12 cellular contexts compared by ENCODE assay signal in genomic region chr6:84525907-84526306, GRCh38.
DNase-seq lines count a peak whose midpoint lies in the region; ATAC-seq and TF ChIP-seq lines count a peak whose summit lies in the region.
"Had no signal": no experiment of that assay in that cellular context is flagged by ENCODE, and none has a peak within 500 bp of the region (broad histone marks: within the 10 kb centered on the region; RNA-seq: fewer than 3 reads in every experiment).

No MANE protein-coding gene starts in this region.

- DNase-seq in Right ventricle myocardium superior, result no peak
- no peak for DNase-seq in cardiac septum (ENCODE audit: low spot score)
- DNase-seq in WERI-Rb-1, result no peak
- DNase-seq in left ventricle myocardium superior, result no peak
- DNase-seq in stimulated activated effector memory CD8-positive, alpha-beta T cell treated with anti-CD3 and anti-CD28 coated beads, Interleukin-12 subunit alpha, Interleukin-12 subunit beta, amount 100 ng/mL, for 72 hours (ENCODE audit: low spot score in 2 of 2), result no peak
- DNase-seq in stimulated activated CD4-positive, alpha-beta T cell treated with anti-CD3 and anti-CD28 coated beads, Interleukin-15, amount 100 ng/mL, for 24 hours, result no peak
- DNase-seq in T-cell, result no peak
- DNase-seq: ACHN; CD4-positive, CD25-positive, alpha-beta regulatory T cell had no signal

- no peak overlapping the region for H3K4me3 Mint-ChIP-seq in stimulated activated effector memory CD8-positive, alpha-beta T cell treated with anti-CD3 and anti-CD28 coated beads, Interleukin-12 subunit alpha, Interleukin-12 subunit beta, amount 100 ng/mL, for 72 hours
- H3K4me3 Mint-ChIP-seq in T-cell, result no peak overlapping the region
- H3K4me3 Mint-ChIP-seq: CD4-positive, CD25-positive, alpha-beta regulatory T cell had no signal

- peak overlapping the region; percentile 40; the same call in 1 of the 2 replicates for H3K27ac ChIP-seq in WERI-Rb-1
- H3K27ac ChIP-seq: BLaER1 treated with 17β-estradiol and CSF1 and Interleukin-3, amounts not matched to agents 10 nM and 100 nM had no signal

- no peaks in the 10 kb centered on the region for H3K4me1 Mint-ChIP-seq in stimulated activated effector memory CD8-positive, alpha-beta T cell treated with anti-CD3 and anti-CD28 coated beads, Interleukin-12 subunit alpha, Interleukin-12 subunit beta, amount 100 ng/mL, for 72 hours
- no peaks in the 10 kb centered on the region for H3K4me1 Mint-ChIP-seq in T-cell
- H3K4me1 Mint-ChIP-seq: CD4-positive, CD25-positive, alpha-beta regulatory T cell had no signal

- CTCF ChIA-PET in T-cell (lab: Charles Lee), result no interaction called here

- POLR2A ChIA-PET in T-cell (lab: Charles Lee), result no interaction called here

- ATAC-seq in Right ventricle myocardium superior (ENCODE audit: poor library complexity) (peak; percentile 68), left ventricle myocardium superior (peak; percentile 75), T-cell (replicated peaks in 1 of 4) (no peak)
- no peak for ATAC-seq in stimulated activated effector memory CD8-positive, alpha-beta T cell treated with anti-CD3 and anti-CD28 coated beads, Interleukin-12 subunit alpha, Interleukin-12 subunit beta, amount 100 ng/mL, for 72 hours
- ATAC-seq: HCT116 had no signal

- no peaks in the 10 kb centered on the region for H3K36me3 ChIP-seq in WERI-Rb-1
- H3K36me3 ChIP-seq: BLaER1 treated with 17β-estradiol and CSF1 and Interleukin-3, amounts not matched to agents 10 nM and 100 nM had no signal

- no peak for TF ChIP-seq CTCF in WERI-Rb-1 (IDR thresholded peaks at IDR 0.05; ENCODE audit: low read depth, low read length)

- H3K9me3 Mint-ChIP-seq in stimulated activated effector memory CD8-positive, alpha-beta T cell treated with anti-CD3 and anti-CD28 coated beads, Interleukin-12 subunit alpha, Interleukin-12 subunit beta, amount 100 ng/mL, for 72 hours, result peaks cover 16% of the 10 kb centered on the region
- H3K9me3 Mint-ChIP-seq in T-cell, result peaks cover 3 to 24% (median 3%) of the 10 kb centered on the region in 3 donors

- H3K27me3 ChIP-seq in WERI-Rb-1 (ENCODE audit: insufficient read depth, low read depth, severe bottlenecking), result no peaks in the 10 kb centered on the region
- H3K27me3 ChIP-seq: BLaER1 treated with 17β-estradiol and CSF1 and Interleukin-3, amounts not matched to agents 10 nM and 100 nM had no signal

- H3K9me3 ChIP-seq in WERI-Rb-1 (ENCODE audit: severe bottlenecking), result no peaks in the 10 kb centered on the region
- H3K9me3 ChIP-seq: BLaER1 treated with 17β-estradiol and CSF1 and Interleukin-3, amounts not matched to agents 10 nM and 100 nM had no signal

- H3K4me3 ChIP-seq in WERI-Rb-1 (ENCODE audit: low read depth, low read length), result no peak overlapping the region
- H3K4me3 ChIP-seq: BLaER1 treated with 17β-estradiol and CSF1 and Interleukin-3, amounts not matched to agents 10 nM and 100 nM; GM12878 had no signal

- H3K27me3 Mint-ChIP-seq in T-cell, result no peaks in the 10 kb centered on the region
- H3K27me3 Mint-ChIP-seq: CD4-positive, CD25-positive, alpha-beta regulatory T cell had no signal

- no peak overlapping the region for H3K27ac Mint-ChIP-seq in stimulated activated effector memory CD8-positive, alpha-beta T cell treated with anti-CD3 and anti-CD28 coated beads, Interleukin-12 subunit alpha, Interleukin-12 subunit beta, amount 100 ng/mL, for 72 hours
- H3K27ac Mint-ChIP-seq in T-cell, result no peak overlapping the region
- H3K27ac Mint-ChIP-seq: CD4-positive, CD25-positive, alpha-beta regulatory T cell had no signal

- no peaks in the 10 kb centered on the region for H3K36me3 Mint-ChIP-seq in stimulated activated effector memory CD8-positive, alpha-beta T cell treated with anti-CD3 and anti-CD28 coated beads, Interleukin-12 subunit alpha, Interleukin-12 subunit beta, amount 100 ng/mL, for 72 hours
- no peaks in the 10 kb centered on the region for H3K36me3 Mint-ChIP-seq in T-cell
- H3K36me3 Mint-ChIP-seq: CD4-positive, CD25-positive, alpha-beta regulatory T cell had no signal

- intact Hi-C loops in Right ventricle myocardium superior (cut with DNase I), result no loop called here
- intact Hi-C loops in cardiac septum (cut with DNase I), result no loop called here
- intact Hi-C loops in left ventricle myocardium superior (cut with micrococcal nuclease), result no loop called here

Comparison
In these comparisons a context has a peak if more than half of its experiments do, and no peak if none do; other contexts are left out.
1. ATAC-seq: peak in Right ventricle myocardium superior (single experiment) and left ventricle myocardium superior (single experiment); none in stimulated activated effector memory CD8-positive, alpha-beta T cell treated with anti-CD3 and anti-CD28 coated beads, Interleukin-12 subunit alpha, Interleukin-12 subunit beta, amount 100 ng/mL, for 72 hours (single experiment) and T-cell (0 of 4).